ENCODE assay signal across 9 cellular contexts in genomic region chr11:129861702-129862107, GRCh38. TPM values are rescaled to one million over a fixed set of nuclear protein-coding genes. Genes with fewer than 3 reads are reported as not detected.
A peak's percentile ranks its signal among the peaks of the same experiment; 100 is the strongest.
DNase-seq lines count a peak whose midpoint lies in the region; ATAC-seq, FAIRE-seq and TF ChIP-seq lines count a peak whose summit lies in the region.
"Had no signal": no experiment of that assay in that cellular context is flagged by ENCODE, and none has a peak within 500 bp of the region (broad histone marks: within the 10 kb centered on the region; RNA-seq: fewer than 3 reads in every experiment).

No MANE protein-coding gene starts in this region.

- ATAC-seq in right lobe of liver (peak; percentile 32 to 77 (median 51)), GM18519 (IDR thresholded peaks at IDR 0.05; ENCODE audit: low FRiP score, unreplicated experiment) (no peak), GM18873 (IDR thresholded peaks at IDR 0.05; ENCODE audit: low FRiP score, unreplicated experiment) (no peak), HG02588 (IDR thresholded peaks at IDR 0.05; ENCODE audit: unreplicated experiment) (no peak), GM21576 (IDR thresholded peaks at IDR 0.05; ENCODE audit: unreplicated experiment) (no peak)

- H3K4me3 ChIP-seq in right lobe of liver: no peak overlapping the region

- intact Hi-C loops in right lobe of liver (cut with DNase I): no loop called here

- 47% methylated on average over 4 of the region's 7 CpGs for WGBS in right lobe of liver (ENCODE audit: insufficient coverage, low coverage, low lambda C conversion rate, missing lambda C conversion rate)

- no peaks in the 10 kb centered on the region for H3K9me3 ChIP-seq in right lobe of liver

- DNase-seq in A172 (ENCODE audit: low spot score) (peak; percentile 89), HTR-8/SVneo (ENCODE audit: insufficient read length, low spot score) (peak; percentile 89), cerebellar cortex (ENCODE audit: low spot score) (peak; percentile 5), right lobe of liver (peak in 1 of 3 donors; percentile 61)
- DNase-seq: naive B cell had no signal

- H3K27ac ChIP-seq in right lobe of liver: peak overlapping the region in 1 of 3 donors; percentile 13

- no peak for TF ChIP-seq CTCF in right lobe of liver (IDR thresholded peaks at IDR 0.05)

- H3K27me3 ChIP-seq in right lobe of liver: no peaks in the 10 kb centered on the region

- peak; percentile 65 for FAIRE-seq in HTR-8/SVneo (lab: Jason Lieb, UNC)

- no peaks in the 10 kb centered on the region for H3K4me1 ChIP-seq in right lobe of liver

- TF ChIP-seq POLR2A in right lobe of liver (IDR thresholded peaks at IDR 0.05): no peak

- H3K36me3 ChIP-seq in right lobe of liver: peaks cover 0 to 30% (median 11%) of the 10 kb centered on the region in 4 donors

RNA-seq across cellular contexts. Expression of gene NFRKB, which starts 33.7 kb away (rescaled TPM):
- 19.0 and 20.1 TPM in 2 replicates for total RNA-seq in A172 (2014; rRNA removed; shearing (Covaris generic))
- 10 to 100 TPM in 5 of 6 experiments, 1 to 10 TPM in 1; 9.5 to 15.0 (median 11.4) TPM for total RNA-seq in right lobe of liver

RNA-seq across cellular contexts. Expression of gene TMEM45B, which starts 46.1 kb away (rescaled TPM):
- total RNA-seq in A172 (2014; rRNA removed; shearing (Covaris generic)): not detected in 2 replicates
- 100 to 1,000 TPM in 1 of 6 experiments, 10 to 100 TPM in 4, 1 to 10 TPM in 1; 10.0 to 126 (median 18.6) TPM for total RNA-seq in right lobe of liver

Comparison
In these comparisons a context has a peak if more than half of its experiments do, and no peak if none do; other contexts are left out.
1. ATAC-seq: peak in right lobe of liver (4 of 4); none in GM18519 (single experiment), GM18873 (single experiment), HG02588 (single experiment) and GM21576 (single experiment).
2. RNA of gene TMEM45B, which starts 46.1 kb away (total RNA-seq): 10.0 to 126 TPM in right lobe of liver; not detected in A172; every median in the first group is over 10 times any median in the second.